In genomic region chr2:42386684-42387083, GRCh38 we compare ENCODE assay signal across 10 cellular contexts. TPM values are rescaled to one million over a fixed set of nuclear protein-coding genes. Genes with fewer than 3 reads are reported as not detected.
DNase-seq lines count a peak whose midpoint lies in the region; ATAC-seq and TF ChIP-seq lines count a peak whose summit lies in the region.
"Had no signal": no experiment of that assay in that cellular context is flagged by ENCODE, and none has a peak within 500 bp of the region (broad histone marks: within the 10 kb centered on the region; RNA-seq: fewer than 3 reads in every experiment).

No MANE protein-coding gene starts in this region.

- H3K4me3 ChIP-seq in OCI-LY7 (ENCODE audit: low read depth, low read length, poor library complexity, severe bottlenecking) (no peak overlapping the region), fibroblast of the aortic adventitia (ENCODE audit: low read depth, low read length) (no peak overlapping the region)
- H3K4me3 ChIP-seq: ovary had no signal

- H3K27ac ChIP-seq in C4-2B (no peak overlapping the region), OCI-LY7 (ENCODE audit: low read depth, low read length, poor library complexity, severe bottlenecking) (no peak overlapping the region)
- H3K27ac ChIP-seq: ovary had no signal

- H3K79me2 ChIP-seq in OCI-LY7 (ENCODE audit: insufficient read depth, low read depth, low read length) = no peaks in the 10 kb centered on the region

- no peak overlapping the region for H2AFZ ChIP-seq in OCI-LY7 (ENCODE audit: low read length)

- intact Hi-C loops in OCI-LY7 (cut with micrococcal nuclease; ENCODE audit: unreplicated experiment) = no loop called here

- CTCF ChIA-PET in OCI-LY7 (lab: Charles Lee; ENCODE audit: unreplicated experiment) = no interaction called here

- no TSS peak for BruUV-seq in OCI-LY7 (replicated peaks; lab: Mats Ljungman, UMichigan)

- no peaks in the 10 kb centered on the region for H3K9me3 ChIP-seq in OCI-LY7 (ENCODE audit: low read length)
- H3K9me3 ChIP-seq: ovary had no signal

- ATAC-seq in GM19468 (IDR thresholded peaks at IDR 0.05; ENCODE audit: extremely low read depth, unreplicated experiment) (peak; percentile 48), omental fat pad (ENCODE audit: low FRiP score) (no peak)

- peaks cover 8% of the 10 kb centered on the region for H3K4me1 ChIP-seq in OCI-LY7 (ENCODE audit: insufficient read depth, low read length, poor library complexity, severe bottlenecking)

- H3K36me3 ChIP-seq in OCI-LY7 (ENCODE audit: insufficient read depth, low read length) = no peaks in the 10 kb centered on the region
- H3K36me3 ChIP-seq: ovary had no signal

- H3K9me2 ChIP-seq in OCI-LY7 (ENCODE audit: insufficient read depth, low read length) = no peaks in the 10 kb centered on the region

- DNase-seq in OCI-LY7 (ENCODE audit: low spot score) (peak; percentile 42), fibroblast of the aortic adventitia (ENCODE audit: low read depth) (no peak), A172 (ENCODE audit: low spot score) (no peak), omental fat pad (ENCODE audit: low spot score) (no peak), HPDE6-E6E7 (ENCODE audit: extremely low spot score) (no peak)
- DNase-seq in activated naive CD4-positive, alpha-beta T cell treated with Interleukin-2 at 50 U/mL for 16 hours = no peak
- DNase-seq: activated T-cell treated with anti-CD3 and anti-CD28 coated beads, Interleukin-2, amount 50 U/mL, for 72 hours; ovary had no signal

- H3K4me2 ChIP-seq in OCI-LY7 (ENCODE audit: low read length) = no peak overlapping the region

- POLR2A ChIA-PET in OCI-LY7 (lab: Charles Lee) = interaction anchor here (0.9 to 1.2 kb wide), 2 partner anchors 18 to 20 kb away, joined by 4 read pairs; no protein-coding TSS in a partner anchor

- TF ChIP-seq CTCF in C4-2B (conservative IDR thresholded peaks at IDR 0.05) (peak; percentile 28), OCI-LY7 (conservative IDR thresholded peaks at IDR 0.05; ENCODE audit: low read length) (peak; percentile 75), fibroblast of the aortic adventitia (IDR thresholded peaks at IDR 0.05; ENCODE audit: insufficient read depth, low read length) (peak; percentile 25), omental fat pad (IDR thresholded peaks at IDR 0.05) (no peak)

- no peaks in the 10 kb centered on the region for H4K20me1 ChIP-seq in OCI-LY7 (ENCODE audit: insufficient read depth, low read length)

RNA-seq across cellular contexts. Expression of gene COX7A2L, which starts 25.7 kb away (rescaled TPM):
- 121 and 130 TPM in 2 replicates for total RNA-seq in OCI-LY7 (2014; rRNA removed; shearing (Covaris generic))
- total RNA-seq in OCI-LY7 (2022) = 118 and 152 TPM in 2 replicates
- 181 and 197 TPM in 2 replicates for total RNA-seq in fibroblast of the aortic adventitia (ENCODE audit: low replicate concordance)
- 315 and 320 TPM in 2 replicates for total RNA-seq in A172 (2014; rRNA removed; shearing (Covaris generic))
- 100 to 1,000 TPM; 108 to 152 (median 126) TPM for total RNA-seq in omental fat pad

Comparison
In these comparisons a context has a peak if more than half of its experiments do, and no peak if none do; other contexts are left out.
1. CTCF ChIP-seq: peak in C4-2B (single experiment), OCI-LY7 (single experiment) and fibroblast of the aortic adventitia (single experiment); none in omental fat pad (0 of 3).